ENCODE assay signal across 9 cellular contexts in genomic region chr9:114296338-114296737, GRCh38. TPM values are rescaled to one million over a fixed set of nuclear protein-coding genes. Genes with fewer than 3 reads are reported as not detected.
"Had no signal": no experiment of that assay in that cellular context is flagged by ENCODE, and none has a peak within 500 bp of the region (broad histone marks: within the 10 kb centered on the region; RNA-seq: fewer than 3 reads in every experiment).

No MANE protein-coding gene starts in this region.

- DNase-seq: GDM1, GF-D8 had no signal

- H3K4me3 ChIP-seq: GM12878 had no signal

- FAIRE-seq: G401.6, GM12878, GM12891, GM12892, GM18507, GM19239 had no signal

- ATAC-seq: GM12878 had no signal

RNA-seq across cellular contexts. Expression of gene ORM1, which starts 26.6 kb away (rescaled TPM):
- total RNA-seq: G401 had no signal
- polyA plus RNA-seq: GM12878 had no signal

RNA-seq across cellular contexts. Expression of gene ORM2, which starts 33.3 kb away (rescaled TPM):
- total RNA-seq: G401 had no signal
- polyA plus RNA-seq: GM12878 had no signal
